Comparison of ENCODE assay signal across 1 cellular context in the genomic region with DNA sequence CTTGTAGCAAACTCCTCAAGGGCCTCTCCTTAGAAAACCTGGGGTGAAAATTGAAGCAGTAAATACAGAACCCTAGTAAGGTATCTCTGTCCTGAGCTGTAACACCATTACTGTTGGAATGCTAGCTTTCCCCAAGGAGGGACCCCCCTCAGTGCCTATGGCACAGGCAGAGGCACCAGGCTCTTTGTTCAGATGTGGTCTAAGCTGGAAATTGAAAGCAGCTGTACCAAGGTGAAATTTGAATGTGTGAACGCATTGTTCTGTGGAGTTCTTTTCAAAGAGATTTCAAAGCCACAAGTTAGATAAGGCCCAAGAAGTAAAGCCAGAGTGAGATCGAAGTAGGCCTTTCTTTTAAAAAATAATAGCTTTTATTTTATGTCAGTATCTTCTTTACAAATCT.
TF ChIP-seq lines count a peak whose summit lies in the region.

No MANE protein-coding gene starts in this region.

TF ChIP-seq in SK-N-SH treated with all-trans-retinoic acid at 6 μM for 48 hours, 23 proteins besides CTCF, POLR2A, EP300 and RAD21 (continued from another document):
- TF ChIP-seq, protein P1, sequence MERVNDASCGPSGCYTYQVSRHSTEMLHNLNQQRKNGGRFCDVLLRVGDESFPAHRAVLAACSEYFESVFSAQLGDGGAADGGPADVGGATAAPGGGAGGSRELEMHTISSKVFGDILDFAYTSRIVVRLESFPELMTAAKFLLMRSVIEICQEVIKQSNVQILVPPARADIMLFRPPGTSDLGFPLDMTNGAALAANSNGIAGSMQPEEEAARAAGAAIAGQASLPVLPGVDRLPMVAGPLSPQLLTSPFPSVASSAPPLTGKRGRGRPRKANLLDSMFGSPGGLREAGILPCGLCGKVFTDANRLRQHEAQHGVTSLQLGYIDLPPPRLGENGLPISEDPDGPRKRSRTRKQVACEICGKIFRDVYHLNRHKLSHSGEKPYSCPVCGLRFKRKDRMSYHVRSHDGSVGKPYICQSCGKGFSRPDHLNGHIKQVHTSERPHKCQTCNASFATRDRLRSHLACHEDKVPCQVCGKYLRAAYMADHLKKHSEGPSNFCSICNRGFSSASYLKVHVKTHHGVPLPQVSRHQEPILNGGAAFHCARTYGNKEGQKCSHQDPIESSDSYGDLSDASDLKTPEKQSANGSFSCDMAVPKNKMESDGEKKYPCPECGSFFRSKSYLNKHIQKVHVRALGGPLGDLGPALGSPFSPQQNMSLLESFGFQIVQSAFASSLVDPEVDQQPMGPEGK (CRISPR knock-in tag; IDR thresholded peaks at IDR 0.05; ENCODE audit: borderline replicate concordance): no peak
- TF ChIP-seq CSDC2 (CRISPR knock-in tag; IDR thresholded peaks at IDR 0.05): no peak
- no peak for TF ChIP-seq ZNF565 (CRISPR knock-in tag; conservative IDR thresholded peaks at IDR 0.05; ENCODE audit: low read depth)
- no peak for TF ChIP-seq PPARA (CRISPR knock-in tag; IDR thresholded peaks at IDR 0.05; ENCODE audit: borderline replicate concordance)
- no peak for TF ChIP-seq ISL1 (CRISPR knock-in tag; IDR thresholded peaks at IDR 0.05)
- TF ChIP-seq ZFP3 (CRISPR knock-in tag; IDR thresholded peaks at IDR 0.05): no peak
- TF ChIP-seq ESRRG (CRISPR knock-in tag; IDR thresholded peaks at IDR 0.05): no peak
- TF ChIP-seq, protein P2, sequence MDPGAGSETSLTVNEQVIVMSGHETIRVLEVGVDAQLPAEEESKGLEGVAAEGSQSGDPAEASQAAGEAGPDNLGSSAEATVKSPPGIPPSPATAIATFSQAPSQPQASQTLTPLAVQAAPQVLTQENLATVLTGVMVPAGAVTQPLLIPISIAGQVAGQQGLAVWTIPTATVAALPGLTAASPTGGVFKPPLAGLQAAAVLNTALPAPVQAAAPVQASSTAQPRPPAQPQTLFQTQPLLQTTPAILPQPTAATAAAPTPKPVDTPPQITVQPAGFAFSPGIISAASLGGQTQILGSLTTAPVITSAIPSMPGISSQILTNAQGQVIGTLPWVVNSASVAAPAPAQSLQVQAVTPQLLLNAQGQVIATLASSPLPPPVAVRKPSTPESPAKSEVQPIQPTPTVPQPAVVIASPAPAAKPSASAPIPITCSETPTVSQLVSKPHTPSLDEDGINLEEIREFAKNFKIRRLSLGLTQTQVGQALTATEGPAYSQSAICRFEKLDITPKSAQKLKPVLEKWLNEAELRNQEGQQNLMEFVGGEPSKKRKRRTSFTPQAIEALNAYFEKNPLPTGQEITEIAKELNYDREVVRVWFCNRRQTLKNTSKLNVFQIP (CRISPR knock-in tag; IDR thresholded peaks at IDR 0.05; ENCODE audit: borderline replicate concordance, low read depth): no peak
- TF ChIP-seq OSR1 (CRISPR knock-in tag; IDR thresholded peaks at IDR 0.05): no peak
- TF ChIP-seq ZFP30 (CRISPR knock-in tag; IDR thresholded peaks at IDR 0.05): no peak
- TF ChIP-seq ZC3H10 (CRISPR knock-in tag; IDR thresholded peaks at IDR 0.05): no peak
- TF ChIP-seq TOX (CRISPR knock-in tag; IDR thresholded peaks at IDR 0.05; ENCODE audit: borderline replicate concordance): no peak
- TF ChIP-seq, protein P3, sequence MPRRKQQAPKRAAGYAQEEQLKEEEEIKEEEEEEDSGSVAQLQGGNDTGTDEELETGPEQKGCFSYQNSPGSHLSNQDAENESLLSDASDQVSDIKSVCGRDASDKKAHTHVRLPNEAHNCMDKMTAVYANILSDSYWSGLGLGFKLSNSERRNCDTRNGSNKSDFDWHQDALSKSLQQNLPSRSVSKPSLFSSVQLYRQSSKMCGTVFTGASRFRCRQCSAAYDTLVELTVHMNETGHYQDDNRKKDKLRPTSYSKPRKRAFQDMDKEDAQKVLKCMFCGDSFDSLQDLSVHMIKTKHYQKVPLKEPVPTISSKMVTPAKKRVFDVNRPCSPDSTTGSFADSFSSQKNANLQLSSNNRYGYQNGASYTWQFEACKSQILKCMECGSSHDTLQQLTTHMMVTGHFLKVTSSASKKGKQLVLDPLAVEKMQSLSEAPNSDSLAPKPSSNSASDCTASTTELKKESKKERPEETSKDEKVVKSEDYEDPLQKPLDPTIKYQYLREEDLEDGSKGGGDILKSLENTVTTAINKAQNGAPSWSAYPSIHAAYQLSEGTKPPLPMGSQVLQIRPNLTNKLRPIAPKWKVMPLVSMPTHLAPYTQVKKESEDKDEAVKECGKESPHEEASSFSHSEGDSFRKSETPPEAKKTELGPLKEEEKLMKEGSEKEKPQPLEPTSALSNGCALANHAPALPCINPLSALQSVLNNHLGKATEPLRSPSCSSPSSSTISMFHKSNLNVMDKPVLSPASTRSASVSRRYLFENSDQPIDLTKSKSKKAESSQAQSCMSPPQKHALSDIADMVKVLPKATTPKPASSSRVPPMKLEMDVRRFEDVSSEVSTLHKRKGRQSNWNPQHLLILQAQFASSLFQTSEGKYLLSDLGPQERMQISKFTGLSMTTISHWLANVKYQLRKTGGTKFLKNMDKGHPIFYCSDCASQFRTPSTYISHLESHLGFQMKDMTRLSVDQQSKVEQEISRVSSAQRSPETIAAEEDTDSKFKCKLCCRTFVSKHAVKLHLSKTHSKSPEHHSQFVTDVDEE (CRISPR knock-in tag; IDR thresholded peaks at IDR 0.05): no peak
- TF ChIP-seq, protein P4, sequence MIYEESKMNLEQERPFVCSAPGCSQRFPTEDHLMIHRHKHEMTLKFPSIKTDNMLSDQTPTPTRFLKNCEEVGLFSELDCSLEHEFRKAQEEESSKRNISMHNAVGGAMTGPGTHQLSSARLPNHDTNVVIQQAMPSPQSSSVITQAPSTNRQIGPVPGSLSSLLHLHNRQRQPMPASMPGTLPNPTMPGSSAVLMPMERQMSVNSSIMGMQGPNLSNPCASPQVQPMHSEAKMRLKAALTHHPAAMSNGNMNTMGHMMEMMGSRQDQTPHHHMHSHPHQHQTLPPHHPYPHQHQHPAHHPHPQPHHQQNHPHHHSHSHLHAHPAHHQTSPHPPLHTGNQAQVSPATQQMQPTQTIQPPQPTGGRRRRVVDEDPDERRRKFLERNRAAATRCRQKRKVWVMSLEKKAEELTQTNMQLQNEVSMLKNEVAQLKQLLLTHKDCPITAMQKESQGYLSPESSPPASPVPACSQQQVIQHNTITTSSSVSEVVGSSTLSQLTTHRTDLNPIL (CRISPR knock-in tag; IDR thresholded peaks at IDR 0.05; ENCODE audit: low read depth): no peak
